19 cellular contexts compared by ENCODE assay signal in the genomic region with DNA sequence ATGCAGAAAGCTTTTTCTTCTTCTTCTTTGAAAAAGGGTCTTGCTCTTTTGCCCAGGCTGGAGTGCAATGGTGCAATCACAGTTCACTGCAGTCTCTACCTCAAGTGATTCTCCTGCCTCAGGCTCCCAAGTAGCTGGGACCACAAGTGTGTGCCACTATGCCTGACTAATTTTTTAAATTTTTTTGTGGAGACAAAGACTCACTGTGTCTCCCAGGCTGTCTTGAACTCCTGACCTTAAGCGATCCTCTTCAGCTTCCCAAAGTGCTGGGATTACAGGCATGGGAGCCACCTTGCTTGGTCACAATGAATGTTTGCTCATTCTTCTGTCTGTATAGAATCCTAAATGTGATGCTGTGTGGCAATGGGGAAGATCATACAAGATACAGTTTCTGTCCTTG. TPM values are rescaled to one million over a fixed set of nuclear protein-coding genes. Genes with fewer than 3 reads are reported as not detected.
DNase-seq lines count a peak whose midpoint lies in the region; ATAC-seq and TF ChIP-seq lines count a peak whose summit lies in the region.
"Had no signal": no experiment of that assay in that cellular context is flagged by ENCODE, and none has a peak within 500 bp of the region (broad histone marks: within the 10 kb centered on the region; RNA-seq: fewer than 3 reads in every experiment).

No MANE protein-coding gene starts in this region.

- H3K27me3 ChIP-seq in WERI-Rb-1 (ENCODE audit: insufficient read depth, low read depth, severe bottlenecking) (no peaks in the 10 kb centered on the region), neural progenitor cell (peaks cover 4% of the 10 kb centered on the region)

- H3K79me2 ChIP-seq in neural progenitor cell (ENCODE audit: low read depth): no peaks in the 10 kb centered on the region

- H4K20me1 ChIP-seq in neural progenitor cell (ENCODE audit: low read depth): peaks cover 12% of the 10 kb centered on the region

- TF ChIP-seq CTCF in WERI-Rb-1 (IDR thresholded peaks at IDR 0.05; ENCODE audit: low read depth, low read length) (no peak), neural progenitor cell (IDR thresholded peaks at IDR 0.05) (no peak), type B pancreatic cell (conservative IDR thresholded peaks at IDR 0.05) (no peak)

- H3K9me3 ChIP-seq in WERI-Rb-1 (ENCODE audit: severe bottlenecking) (no peaks in the 10 kb centered on the region), neural progenitor cell (ENCODE audit: low read depth) (no peaks in the 10 kb centered on the region)

- H3K27me3 Mint-ChIP-seq in neural progenitor cell (ENCODE audit: insufficient read depth, low read depth) (peaks cover 17% of the 10 kb centered on the region), type B pancreatic cell (no peaks in the 10 kb centered on the region)

- no peaks in the 10 kb centered on the region for H3K36me3 Mint-ChIP-seq in neural progenitor cell
- no peaks in the 10 kb centered on the region for H3K36me3 Mint-ChIP-seq in type B pancreatic cell

- H3K27ac ChIP-seq in WERI-Rb-1: peak overlapping the region; percentile 76
- no peak overlapping the region for H3K27ac ChIP-seq in neural progenitor cell
- H3K27ac ChIP-seq: C4-2B, HL-60 had no signal

- H3K27ac Mint-ChIP-seq in neural progenitor cell (no peak overlapping the region), type B pancreatic cell (peak overlapping the region; percentile 13)
- H3K27ac Mint-ChIP-seq: CD4-positive, alpha-beta T cell had no signal

- H3K9ac ChIP-seq in neural progenitor cell: no peak overlapping the region

- H3K36me3 ChIP-seq in WERI-Rb-1 (no peaks in the 10 kb centered on the region), neural progenitor cell (no peaks in the 10 kb centered on the region)

- no peak overlapping the region for H2AFZ ChIP-seq in neural progenitor cell (replicated peaks)

- H3K4me1 Mint-ChIP-seq in neural progenitor cell (peaks cover 65% of the 10 kb centered on the region), type B pancreatic cell (ENCODE audit: unreplicated experiment) (peaks cover 42% of the 10 kb centered on the region)

- H3K4me3 ChIP-seq in WERI-Rb-1 (ENCODE audit: low read depth, low read length) (peak overlapping the region; percentile 19), neural progenitor cell (no peak overlapping the region)

- no peak for DNase-seq in WERI-Rb-1
- peak; percentile 66 for DNase-seq in foreskin melanocyte
- DNase-seq in neural progenitor cell (ENCODE audit: low spot score): no peak
- DNase-seq in type B pancreatic cell (ENCODE audit: extremely low spot score, unreplicated experiment): no peak
- DNase-seq in NCI-H1105 treated with DMSO at 0.1 percent for 48 hours (lab: John Stamatoyannopoulos, UW): no peak
- DNase-seq in NCI-H1417 treated with DMSO at 0.1 percent for 48 hours (lab: John Stamatoyannopoulos, UW): no peak
- DNase-seq: ACHN; AML-193; CD4-positive, alpha-beta T cell; DMS153; DMS79; GDM1; H9; IMR-90; KBM-7 had no signal

- peak overlapping the region; percentile 28 for H3K4me2 ChIP-seq in neural progenitor cell

- peaks cover 36% of the 10 kb centered on the region for H3K4me1 ChIP-seq in neural progenitor cell

- peaks cover 41% of the 10 kb centered on the region for H3F3A ChIP-seq in neural progenitor cell (ENCODE audit: low read depth)

- no peak overlapping the region for H3K4me3 Mint-ChIP-seq in neural progenitor cell
- no peak overlapping the region for H3K4me3 Mint-ChIP-seq in type B pancreatic cell
- H3K4me3 Mint-ChIP-seq: CD4-positive, alpha-beta T cell; H9 had no signal

- ATAC-seq in HG02610 (IDR thresholded peaks at IDR 0.05; ENCODE audit: unreplicated experiment) (no peak), GM21723 (IDR thresholded peaks at IDR 0.05; ENCODE audit: unreplicated experiment) (no peak)

- H3K9me3 Mint-ChIP-seq in neural progenitor cell: no peaks in the 10 kb centered on the region
- no peaks in the 10 kb centered on the region for H3K9me3 Mint-ChIP-seq in type B pancreatic cell
- H3K9me3 Mint-ChIP-seq: CD4-positive, alpha-beta T cell; H9 had no signal

RNA-seq across cellular contexts. Expression of a gene that starts 8.4 kb away (rescaled TPM):
- total RNA-seq in neural progenitor cell (ENCODE audit: low replicate concordance) (5.1 and 8.9 TPM in 2 replicates), type B pancreatic cell (ENCODE audit: low replicate concordance) (3.9 and 4.2 TPM in 2 replicates)

RNA-seq across cellular contexts. Expression of a gene that starts 56.9 kb away (rescaled TPM):
- total RNA-seq in neural progenitor cell (ENCODE audit: low replicate concordance): 24.9 and 36.6 TPM in 2 replicates
- total RNA-seq in type B pancreatic cell (ENCODE audit: low replicate concordance): 20.9 and 27.6 TPM in 2 replicates
